Comparison of ENCODE assay signal across 1 cellular context in genomic region chr19:12137541-12137940, GRCh38.
TF ChIP-seq lines count a peak whose summit lies in the region.

No MANE protein-coding gene starts in this region.

TF ChIP-seq in GM23338, 12 proteins besides CTCF, POLR2A, EP300 and RAD21 (continued from another document):
- no peak for TF ChIP-seq ZNF462 (CRISPR knock-in tag; IDR thresholded peaks at IDR 0.05)
- TF ChIP-seq REST (IDR thresholded peaks at IDR 0.05; ENCODE audit: unreplicated experiment) = no peak
TF ChIP-seq in GM23338: peak in this region for 0.
